ENCODE assay signal across 2 cellular contexts in the genomic region with DNA sequence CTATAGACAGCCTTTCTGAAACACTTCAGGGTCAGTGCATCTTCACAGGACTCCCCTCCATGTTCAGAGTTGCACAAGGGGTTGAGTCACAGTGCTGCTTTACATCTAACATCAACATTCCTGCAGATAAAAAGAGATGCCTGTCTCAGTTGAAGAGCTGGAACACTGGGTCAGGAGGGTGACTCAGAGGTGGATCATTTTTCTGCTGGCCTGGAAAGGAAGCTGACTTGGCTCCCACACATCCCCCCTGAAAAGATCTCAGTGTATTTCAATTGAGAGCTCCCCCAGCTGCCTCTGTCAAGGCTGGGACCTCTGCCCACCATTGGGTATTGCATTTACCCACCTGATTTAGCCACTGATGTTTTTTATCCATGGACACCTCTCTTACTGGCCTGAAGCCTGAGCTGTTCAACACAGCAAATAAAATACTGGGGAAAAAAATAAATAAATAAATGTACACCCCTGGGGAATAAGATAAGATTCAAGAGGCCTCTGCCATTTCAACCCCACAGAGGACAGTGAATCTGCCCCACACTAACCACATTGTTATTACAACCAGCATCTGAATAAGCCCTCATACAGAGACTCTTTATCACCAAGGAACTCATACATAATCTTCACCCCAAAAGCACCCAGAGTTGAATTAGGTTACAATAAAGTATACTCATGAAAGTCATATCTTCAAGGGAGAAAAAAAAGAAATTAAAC.
A peak's percentile ranks its signal among the peaks of the same experiment; 100 is the strongest.
TF ChIP-seq lines count a peak whose summit lies in the region.

No MANE protein-coding gene starts in this region.

TF ChIP-seq in SK-N-SH, 30 proteins besides CTCF, POLR2A, EP300 and RAD21 (continued from another document and continues in another):
- TF ChIP-seq, protein P1, sequence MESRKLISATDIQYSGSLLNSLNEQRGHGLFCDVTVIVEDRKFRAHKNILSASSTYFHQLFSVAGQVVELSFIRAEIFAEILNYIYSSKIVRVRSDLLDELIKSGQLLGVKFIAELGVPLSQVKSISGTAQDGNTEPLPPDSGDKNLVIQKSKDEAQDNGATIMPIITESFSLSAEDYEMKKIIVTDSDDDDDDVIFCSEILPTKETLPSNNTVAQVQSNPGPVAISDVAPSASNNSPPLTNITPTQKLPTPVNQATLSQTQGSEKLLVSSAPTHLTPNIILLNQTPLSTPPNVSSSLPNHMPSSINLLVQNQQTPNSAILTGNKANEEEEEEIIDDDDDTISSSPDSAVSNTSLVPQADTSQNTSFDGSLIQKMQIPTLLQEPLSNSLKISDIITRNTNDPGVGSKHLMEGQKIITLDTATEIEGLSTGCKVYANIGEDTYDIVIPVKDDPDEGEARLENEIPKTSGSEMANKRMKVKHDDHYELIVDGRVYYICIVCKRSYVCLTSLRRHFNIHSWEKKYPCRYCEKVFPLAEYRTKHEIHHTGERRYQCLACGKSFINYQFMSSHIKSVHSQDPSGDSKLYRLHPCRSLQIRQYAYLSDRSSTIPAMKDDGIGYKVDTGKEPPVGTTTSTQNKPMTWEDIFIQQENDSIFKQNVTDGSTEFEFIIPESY (IDR thresholded peaks at IDR 0.05; ENCODE audit: borderline replicate concordance, low read depth) = peak; percentile 65; the same call in 1 of the 2 replicates
- TF ChIP-seq RFX5 (IDR thresholded peaks at IDR 0.05; ENCODE audit: low read length) (no peak), SIN3A (IDR thresholded peaks at IDR 0.05; ENCODE audit: borderline replicate concordance, low read depth, low read length) (0 out of 2 replicates have a peak, but pooled peaks have one; percentile 59), MAX (IDR thresholded peaks at IDR 0.05; ENCODE audit: low read depth) (peak; percentile 45; the same call in 1 of the 2 replicates), FOSL2 (IDR thresholded peaks at IDR 0.05; ENCODE audit: borderline replicate concordance, low read depth) (peak; percentile 98), CHD2 (IDR thresholded peaks at IDR 0.05; ENCODE audit: low read length, partially characterized antibody) (no peak), JUND (IDR thresholded peaks at IDR 0.05) (peak; percentile 98), RXRA (IDR thresholded peaks at IDR 0.05; ENCODE audit: borderline replicate concordance, low read depth) (peak; percentile 95), TEAD4 (IDR thresholded peaks at IDR 0.05; ENCODE audit: borderline replicate concordance, insufficient read depth) (peak; percentile 93), GATA2 (CRISPR knock-in tag; IDR thresholded peaks at IDR 0.05) (no peak), RCOR1 (IDR thresholded peaks at IDR 0.05; ENCODE audit: low read length) (no peak), NRF1 (IDR thresholded peaks at IDR 0.05; ENCODE audit: low read depth, low read length) (no peak), POLR2AphosphoS5 (IDR thresholded peaks at IDR 0.05; ENCODE audit: low read depth, low read length) (peak; percentile 75; the same call in 1 of the 2 replicates), FOXM1 (IDR thresholded peaks at IDR 0.05; ENCODE audit: low read depth) (0 out of 2 replicates have a peak, but pooled peaks have one; percentile 44)
- TF ChIP-seq, protein P2, sequence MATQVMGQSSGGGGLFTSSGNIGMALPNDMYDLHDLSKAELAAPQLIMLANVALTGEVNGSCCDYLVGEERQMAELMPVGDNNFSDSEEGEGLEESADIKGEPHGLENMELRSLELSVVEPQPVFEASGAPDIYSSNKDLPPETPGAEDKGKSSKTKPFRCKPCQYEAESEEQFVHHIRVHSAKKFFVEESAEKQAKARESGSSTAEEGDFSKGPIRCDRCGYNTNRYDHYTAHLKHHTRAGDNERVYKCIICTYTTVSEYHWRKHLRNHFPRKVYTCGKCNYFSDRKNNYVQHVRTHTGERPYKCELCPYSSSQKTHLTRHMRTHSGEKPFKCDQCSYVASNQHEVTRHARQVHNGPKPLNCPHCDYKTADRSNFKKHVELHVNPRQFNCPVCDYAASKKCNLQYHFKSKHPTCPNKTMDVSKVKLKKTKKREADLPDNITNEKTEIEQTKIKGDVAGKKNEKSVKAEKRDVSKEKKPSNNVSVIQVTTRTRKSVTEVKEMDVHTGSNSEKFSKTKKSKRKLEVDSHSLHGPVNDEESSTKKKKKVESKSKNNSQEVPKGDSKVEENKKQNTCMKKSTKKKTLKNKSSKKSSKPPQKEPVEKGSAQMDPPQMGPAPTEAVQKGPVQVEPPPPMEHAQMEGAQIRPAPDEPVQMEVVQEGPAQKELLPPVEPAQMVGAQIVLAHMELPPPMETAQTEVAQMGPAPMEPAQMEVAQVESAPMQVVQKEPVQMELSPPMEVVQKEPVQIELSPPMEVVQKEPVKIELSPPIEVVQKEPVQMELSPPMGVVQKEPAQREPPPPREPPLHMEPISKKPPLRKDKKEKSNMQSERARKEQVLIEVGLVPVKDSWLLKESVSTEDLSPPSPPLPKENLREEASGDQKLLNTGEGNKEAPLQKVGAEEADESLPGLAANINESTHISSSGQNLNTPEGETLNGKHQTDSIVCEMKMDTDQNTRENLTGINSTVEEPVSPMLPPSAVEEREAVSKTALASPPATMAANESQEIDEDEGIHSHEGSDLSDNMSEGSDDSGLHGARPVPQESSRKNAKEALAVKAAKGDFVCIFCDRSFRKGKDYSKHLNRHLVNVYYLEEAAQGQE (IDR thresholded peaks at IDR 0.05; ENCODE audit: low read depth, low read length) = peak; percentile 67; the same call in 1 of the 2 replicates
- TF ChIP-seq, protein P3, sequence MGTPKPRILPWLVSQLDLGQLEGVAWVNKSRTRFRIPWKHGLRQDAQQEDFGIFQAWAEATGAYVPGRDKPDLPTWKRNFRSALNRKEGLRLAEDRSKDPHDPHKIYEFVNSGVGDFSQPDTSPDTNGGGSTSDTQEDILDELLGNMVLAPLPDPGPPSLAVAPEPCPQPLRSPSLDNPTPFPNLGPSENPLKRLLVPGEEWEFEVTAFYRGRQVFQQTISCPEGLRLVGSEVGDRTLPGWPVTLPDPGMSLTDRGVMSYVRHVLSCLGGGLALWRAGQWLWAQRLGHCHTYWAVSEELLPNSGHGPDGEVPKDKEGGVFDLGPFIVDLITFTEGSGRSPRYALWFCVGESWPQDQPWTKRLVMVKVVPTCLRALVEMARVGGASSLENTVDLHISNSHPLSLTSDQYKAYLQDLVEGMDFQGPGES (IDR thresholded peaks at IDR 0.05; ENCODE audit: low read depth, low read length) = no peak
- TF ChIP-seq, protein P4, sequence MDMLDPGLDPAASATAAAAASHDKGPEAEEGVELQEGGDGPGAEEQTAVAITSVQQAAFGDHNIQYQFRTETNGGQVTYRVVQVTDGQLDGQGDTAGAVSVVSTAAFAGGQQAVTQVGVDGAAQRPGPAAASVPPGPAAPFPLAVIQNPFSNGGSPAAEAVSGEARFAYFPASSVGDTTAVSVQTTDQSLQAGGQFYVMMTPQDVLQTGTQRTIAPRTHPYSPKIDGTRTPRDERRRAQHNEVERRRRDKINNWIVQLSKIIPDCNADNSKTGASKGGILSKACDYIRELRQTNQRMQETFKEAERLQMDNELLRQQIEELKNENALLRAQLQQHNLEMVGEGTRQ (IDR thresholded peaks at IDR 0.05; ENCODE audit: borderline replicate concordance, low read depth, low read length) = no peak

TF ChIP-seq in HepG2, 621 proteins besides CTCF, POLR2A, EP300 and RAD21 (continued from another document):
- no peak for TF ChIP-seq ELK4 (CRISPR knock-in tag; IDR thresholded peaks at IDR 0.05; ENCODE audit: borderline replicate concordance)
- TF ChIP-seq CHD2 (IDR thresholded peaks at IDR 0.05; ENCODE audit: low read depth, low read length) = no peak
- no peak for TF ChIP-seq THAP8 (CRISPR knock-in tag; IDR thresholded peaks at IDR 0.05; ENCODE audit: borderline replicate concordance)
- no peak for TF ChIP-seq TOPORS (CRISPR knock-in tag; IDR thresholded peaks at IDR 0.05)
- TF ChIP-seq FIP1L1 (IDR thresholded peaks at IDR 0.05; ENCODE audit: borderline replicate concordance, insufficient read depth, low read depth, low read length) = no peak
- TF ChIP-seq KIAA2018 (CRISPR knock-in tag; IDR thresholded peaks at IDR 0.05; ENCODE audit: borderline replicate concordance) = no peak
- no peak for TF ChIP-seq ZNF292 (CRISPR knock-in tag; IDR thresholded peaks at IDR 0.05; ENCODE audit: borderline replicate concordance, low read depth)
- TF ChIP-seq SP1 (IDR thresholded peaks at IDR 0.05) = no peak
- TF ChIP-seq SP1 (CRISPR knock-in tag; IDR thresholded peaks at IDR 0.05) = no peak
- TF ChIP-seq MBD4 (IDR thresholded peaks at IDR 0.05; ENCODE audit: borderline replicate concordance, low read length) = no peak
